8 cellular contexts compared by ENCODE assay signal in genomic region chr17:2400474-2400866, GRCh38. TPM values are rescaled to one million over a fixed set of nuclear protein-coding genes. Genes with fewer than 3 reads are reported as not detected.
DNase-seq lines count a peak whose midpoint lies in the region; ATAC-seq, FAIRE-seq and TF ChIP-seq lines count a peak whose summit lies in the region.

No MANE protein-coding gene starts in this region.

- intact Hi-C loops in body of pancreas (cut with DNase I) (no loop called here), kidney (cut with DNase I) (no loop called here)

- no peak for ATAC-seq in body of pancreas
- no peak for ATAC-seq in HG03378 (IDR thresholded peaks at IDR 0.05; ENCODE audit: unreplicated experiment)

- H3K4me3 ChIP-seq in body of pancreas: peak overlapping the region; percentile 56 to 70
- peak overlapping the region; percentile 93 to 98 for H3K4me3 ChIP-seq in kidney (ENCODE audit: low read length in 2 of 2)

- FAIRE-seq in kidney (lab: Jason Lieb, UNC): no peak

- TF ChIP-seq POLR2A in body of pancreas (IDR thresholded peaks at IDR 0.05): no peak

- H3K27ac ChIP-seq in C4-2B (peak overlapping the region; percentile 97), body of pancreas (peak overlapping the region; percentile 93 to 100 (median 98)), kidney (ENCODE audit: low read depth in 2 of 2, low read length in 2 of 2) (peak overlapping the region; percentile 99 to 100)

- H3K9ac ChIP-seq in kidney (ENCODE audit: low read length in 2 of 2): peak overlapping the region; percentile 77 to 98

- WGBS in body of pancreas, 2 donors: 0 to 1% methylated on average over 35 to 41 of the region's 43 CpGs

- TF ChIP-seq CTCF in C4-2B (conservative IDR thresholded peaks at IDR 0.05) (no peak), body of pancreas (IDR thresholded peaks at IDR 0.05) (no peak), kidney (IDR thresholded peaks at IDR 0.05; ENCODE audit: borderline replicate concordance, extremely low read depth, insufficient read depth) (no peak)

- H3K9me3 ChIP-seq in body of pancreas (no peaks in the 10 kb centered on the region), kidney (ENCODE audit: control insufficient read depth in 1 of 2, low read length in 2 of 2) (no peaks in the 10 kb centered on the region)

- H3K27me3 ChIP-seq in body of pancreas: no peaks in the 10 kb centered on the region

- H3K36me3 ChIP-seq in body of pancreas (replicated peaks in 1 of 2; ENCODE audit: insufficient read depth in 1 of 2, low read depth in 2 of 2) (no peaks in the 10 kb centered on the region), kidney (ENCODE audit: control insufficient read depth in 1 of 2, insufficient read depth in 2 of 2, low read length in 2 of 2) (no peaks in the 10 kb centered on the region)

- DNase-seq in HUDEP-2 (lab: John Stamatoyannopoulos, UW; ENCODE audit: unreplicated experiment in 76 of 76) (peak in 47 of 76 experiments; percentile 6 to 57 (median 33)), T-helper 9 cell (peak; percentile 48), body of pancreas (peak; percentile 58 to 71 (median 64)), kidney (peak; percentile 91), NCI-H187 (lab: John Stamatoyannopoulos, UW) (no peak)
- peak; percentile 70 to 72 for DNase-seq in stimulated activated CD4-positive, alpha-beta T cell treated with anti-CD3 and anti-CD28 coated beads, Interleukin-2, amount 100 ng/mL, for 24 hours

- H3K4me1 ChIP-seq in body of pancreas: peaks cover 71% of the 10 kb centered on the region
- H3K4me1 ChIP-seq in kidney (ENCODE audit: control insufficient read depth in 1 of 2, insufficient read depth in 1 of 2, low read depth in 1 of 2, low read length in 2 of 2): peaks cover 36 to 37% of the 10 kb centered on the region in 2 donors

RNA-seq across cellular contexts. Expression of gene MNT, which starts 0.4 kb away (rescaled TPM):
- 10 to 100 TPM in 1 of 2 donors, 1 to 10 TPM in 1; 5.4 to 12.2 TPM for total RNA-seq in body of pancreas
- 39.8 TPM for total RNA-seq in kidney
- 3.7 TPM for polyA plus RNA-seq in kidney (ENCODE audit: insufficient read depth, low read depth, low replicate concordance)

Comparison
In these comparisons a context has a peak if more than half of its experiments do, and no peak if none do; other contexts are left out.
1. DNase-seq: peak in HUDEP-2 (47 of 76), T-helper 9 cell (single experiment), body of pancreas (4 of 4), kidney (single experiment) and stimulated activated CD4-positive, alpha-beta T cell treated with anti-CD3 and anti-CD28 coated beads, Interleukin-2, amount 100 ng/mL, for 24 hours (2 of 2); none in NCI-H187 (0 of 2).
2. Peak in every context shown above with its lines, with median percentiles within 50 percentile points of each other: H3K27ac ChIP-seq.